6 cellular contexts compared by ENCODE assay signal in genomic region chr7:67375427-67375826, GRCh38.
"Had no signal": no experiment of that assay in that cellular context is flagged by ENCODE, and none has a peak within 500 bp of the region (broad histone marks: within the 10 kb centered on the region; RNA-seq: fewer than 3 reads in every experiment).

No MANE protein-coding gene starts in this region.

- H3K27ac ChIP-seq: HL-60 had no signal

- H3K36me3 Mint-ChIP-seq: IgD-negative memory B cell had no signal

- DNase-seq: IMR-90, KBM-7, KG1 had no signal

- FAIRE-seq: HTR-8/SVneo had no signal
